Comparison of ENCODE assay signal across 8 cellular contexts in the genomic region with DNA sequence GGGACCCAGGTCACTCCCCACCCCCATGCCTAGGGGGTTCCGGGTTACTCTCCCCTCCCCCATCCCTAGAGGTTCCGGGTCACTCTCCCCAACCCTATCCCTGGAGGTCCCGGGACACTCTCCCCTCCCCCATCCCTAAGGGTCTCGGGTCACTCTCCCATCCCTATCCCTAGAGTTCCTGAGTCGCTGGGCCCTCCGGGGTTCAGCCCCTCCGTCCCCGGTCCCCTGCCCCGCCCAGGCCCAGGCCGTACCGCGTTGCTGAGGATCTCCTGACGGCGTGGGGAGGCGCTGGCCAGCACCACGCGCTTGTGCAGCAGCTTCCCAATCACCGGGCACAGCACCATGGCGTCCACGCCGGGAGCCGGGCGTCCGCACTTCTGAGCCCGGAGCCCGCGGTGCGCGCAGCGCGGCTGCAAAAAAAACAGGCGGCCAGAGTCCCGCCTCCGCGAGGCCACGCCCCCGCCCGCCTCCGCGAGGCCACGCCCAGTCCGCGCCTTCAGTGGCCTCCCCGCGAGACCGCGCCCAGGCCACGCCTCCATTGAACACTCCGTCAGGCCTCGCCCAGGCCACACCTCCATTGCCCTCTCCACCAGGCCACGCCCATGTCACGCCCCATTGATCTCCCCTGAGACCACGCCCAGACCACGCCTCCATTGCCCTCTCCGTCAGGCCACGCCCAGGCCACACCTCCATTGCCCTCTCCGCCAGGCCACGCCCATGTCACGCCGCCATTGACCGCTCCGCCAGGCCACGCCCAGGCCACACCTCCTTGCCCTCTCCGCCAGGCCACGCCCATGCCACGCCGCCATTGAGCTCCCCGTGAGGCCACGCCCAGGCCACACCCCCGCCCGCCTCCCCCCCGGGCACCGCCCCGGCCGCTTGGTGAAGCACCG. TPM values are rescaled to one million over a fixed set of nuclear protein-coding genes. Genes with fewer than 3 reads are reported as not detected.
DNase-seq lines count a peak whose midpoint lies in the region; ATAC-seq lines count a peak whose summit lies in the region.

Gene ASMTL (minus strand): TSS at position 413 of the 893 bp plus-strand sequence. CDS start 69 bp downstream, at position 344.

- H3K27me3 ChIP-seq in CD4-positive, CD25-positive, alpha-beta regulatory T cell (ENCODE audit: control insufficient read depth, insufficient read depth, low read length) = no peaks in the 10 kb centered on the region
- H3K27me3 ChIP-seq in esophagus (ENCODE audit: control insufficient read depth in 1 of 2, insufficient read depth in 2 of 2, low read length in 2 of 2) = no peaks in the 10 kb centered on the region

- peaks cover 29% of the 10 kb centered on the region for H3K4me1 ChIP-seq in CD4-positive, CD25-positive, alpha-beta regulatory T cell (ENCODE audit: control insufficient read depth, insufficient read depth, low read length, poor library complexity, severe bottlenecking)
- peaks cover 0 to 3% of the 10 kb centered on the region in 2 donors for H3K4me1 ChIP-seq in esophagus (ENCODE audit: control insufficient read depth in 2 of 2, insufficient read depth in 2 of 2, low read length in 1 of 2)

- no peaks in the 10 kb centered on the region for H3K36me3 ChIP-seq in CD4-positive, CD25-positive, alpha-beta regulatory T cell (ENCODE audit: control insufficient read depth, insufficient read depth, low read length)
- H3K36me3 ChIP-seq in esophagus (ENCODE audit: control insufficient read depth in 2 of 2, insufficient read depth in 2 of 2, low read length in 1 of 2) = no peaks in the 10 kb centered on the region

- H3K36me3 Mint-ChIP-seq in CD4-positive, CD25-positive, alpha-beta regulatory T cell = peaks cover 14% of the 10 kb centered on the region
- H3K36me3 Mint-ChIP-seq in naive B cell = peaks cover 8 to 15% of the 10 kb centered on the region in 2 donors
- H3K36me3 Mint-ChIP-seq in stimulated activated naive B cell treated with anti-CD40 and anti-IgM and Interleukin-4, amounts not matched to agents 10 μg/mL and 1 μg/mL and 100 μg/mL, for 72 hours = peaks cover 24 to 25% of the 10 kb centered on the region in 2 donors

- whole genome bisulfite sequencing in esophagus, 2 donors = 0 to 1% methylated on average over 72 to 76 of the region's 76 CpGs

- peaks cover 0 to 8% (median 4%) of the 10 kb centered on the region in 7 donors for H3K9me3 Mint-ChIP-seq in CD4-positive, CD25-positive, alpha-beta regulatory T cell
- peaks cover 5 to 14% (median 10%) of the 10 kb centered on the region in 7 donors for H3K9me3 Mint-ChIP-seq in naive B cell
- peaks cover 19 to 23% of the 10 kb centered on the region in 2 donors for H3K9me3 Mint-ChIP-seq in stimulated activated naive B cell treated with anti-CD40 and anti-IgM and Interleukin-4, amounts not matched to agents 10 μg/mL and 1 μg/mL and 100 μg/mL, for 72 hours

- H3K27ac ChIP-seq in CD4-positive, CD25-positive, alpha-beta regulatory T cell (ENCODE audit: insufficient read depth, low read length, poor library complexity, severe bottlenecking) = peak within 1 kb of the TSS; percentile 97
- H3K27ac ChIP-seq in esophagus (ENCODE audit: low read depth in 2 of 2, low read length in 1 of 2) = peak within 1 kb of the TSS; percentile 88 to 99

- peak; percentile 80 to 83 for ATAC-seq in CD4-positive, CD25-positive, alpha-beta regulatory T cell (ENCODE audit: low read depth in 2 of 2)
- ATAC-seq in GM21423 (IDR thresholded peaks at IDR 0.05; ENCODE audit: unreplicated experiment) (peak; percentile 75), naive B cell (ENCODE audit: low read depth in 2 of 2) (peak; percentile 67 to 73)
- ATAC-seq in stimulated activated naive B cell treated with anti-CD40 and anti-IgM and Interleukin-4, amounts not matched to agents 10 μg/mL and 1 μg/mL and 100 μg/mL, for 72 hours (replicated peaks) = peak; percentile 74 to 86

- DNase-seq in CD4-positive, CD25-positive, alpha-beta regulatory T cell = peak; percentile 97 to 100 (median 100)
- peak; percentile 61 for DNase-seq in HuH-7.5 (ENCODE audit: low spot score)
- peak; percentile 100 for DNase-seq in activated CD8-positive, alpha-beta memory T cell treated with anti-CD3 and anti-CD28 coated beads, Interleukin-2, amount 50 U/mL, for 24 hours (ENCODE audit: extremely low read depth)
- peak; percentile 100 for DNase-seq in naive B cell
- DNase-seq in stimulated activated naive B cell treated with anti-CD40 and anti-IgM and Interleukin-4, amounts not matched to agents 10 μg/mL and 1 μg/mL and 100 μg/mL, for 72 hours = peak; percentile 100
- DNase-seq in NCI-H446 (lab: John Stamatoyannopoulos, UW) = no peak

- no peaks in the 10 kb centered on the region for H3K9me3 ChIP-seq in CD4-positive, CD25-positive, alpha-beta regulatory T cell (ENCODE audit: control insufficient read depth in 2 of 2, low read length in 2 of 2)
- peaks cover 0 to 3% of the 10 kb centered on the region in 2 donors for H3K9me3 ChIP-seq in esophagus (ENCODE audit: control insufficient read depth in 2 of 2, insufficient read depth in 1 of 2, low read depth in 1 of 2, low read length in 1 of 2)

- peak within 1 kb of the TSS; percentile 82 to 95 (median 91) for H3K27ac Mint-ChIP-seq in CD4-positive, CD25-positive, alpha-beta regulatory T cell
- peak within 1 kb of the TSS; percentile 82 to 98 (median 97) for H3K27ac Mint-ChIP-seq in naive B cell
- peak within 1 kb of the TSS; percentile 98 for H3K27ac Mint-ChIP-seq in stimulated activated naive B cell treated with anti-CD40 and anti-IgM and Interleukin-4, amounts not matched to agents 10 μg/mL and 1 μg/mL and 100 μg/mL, for 72 hours

- peak within 1 kb of the TSS; percentile 89 to 94 (median 92) for H3K4me3 Mint-ChIP-seq in CD4-positive, CD25-positive, alpha-beta regulatory T cell
- peak within 1 kb of the TSS; percentile 76 to 98 (median 91) for H3K4me3 Mint-ChIP-seq in naive B cell
- peak within 1 kb of the TSS; percentile 87 to 89 for H3K4me3 Mint-ChIP-seq in stimulated activated naive B cell treated with anti-CD40 and anti-IgM and Interleukin-4, amounts not matched to agents 10 μg/mL and 1 μg/mL and 100 μg/mL, for 72 hours

- H3K4me3 ChIP-seq in CD4-positive, CD25-positive, alpha-beta regulatory T cell (ENCODE audit: low read depth, low read length) = peak within 1 kb of the TSS; percentile 63
- H3K4me3 ChIP-seq in esophagus (ENCODE audit: low read depth in 1 of 2, low read length in 2 of 2) = peak within 1 kb of the TSS; percentile 66 to 76

- peaks cover 0 to 40% (median 11%) of the 10 kb centered on the region in 4 donors for H3K4me1 Mint-ChIP-seq in CD4-positive, CD25-positive, alpha-beta regulatory T cell
- H3K4me1 Mint-ChIP-seq in naive B cell = peaks cover 34 to 42% (median 38%) of the 10 kb centered on the region in 3 donors
- peaks cover 38 to 60% of the 10 kb centered on the region in 2 donors for H3K4me1 Mint-ChIP-seq in stimulated activated naive B cell treated with anti-CD40 and anti-IgM and Interleukin-4, amounts not matched to agents 10 μg/mL and 1 μg/mL and 100 μg/mL, for 72 hours

- H3K27me3 Mint-ChIP-seq in CD4-positive, CD25-positive, alpha-beta regulatory T cell = no peaks in the 10 kb centered on the region
- no peaks in the 10 kb centered on the region for H3K27me3 Mint-ChIP-seq in naive B cell
- no peaks in the 10 kb centered on the region for H3K27me3 Mint-ChIP-seq in stimulated activated naive B cell treated with anti-CD40 and anti-IgM and Interleukin-4, amounts not matched to agents 10 μg/mL and 1 μg/mL and 100 μg/mL, for 72 hours

RNA-seq across cellular contexts. Expression of gene ASMTL, which starts in this region (rescaled TPM):
- 47.7 TPM for total RNA-seq in CD4-positive, CD25-positive, alpha-beta regulatory T cell
- polyA plus RNA-seq in CD4-positive, CD25-positive, alpha-beta regulatory T cell = 10 to 100 TPM; 32.1 to 50.1 (median 41.0) TPM
- 10 to 100 TPM in 1 of 2 donors, 1 to 10 TPM in 1; 8.5 to 13.6 TPM for polyA plus RNA-seq in esophagus
- 10 to 100 TPM; 49.2 to 66.0 (median 57.7) TPM for polyA plus RNA-seq in naive B cell (ENCODE audit: low read depth in 6 of 6)

Comparison
In these comparisons a context has a peak if more than half of its experiments do, and no peak if none do; other contexts are left out.
1. DNase-seq: peak in CD4-positive, CD25-positive, alpha-beta regulatory T cell (3 of 3), HuH-7.5 (single experiment), activated CD8-positive, alpha-beta memory T cell treated with anti-CD3 and anti-CD28 coated beads, Interleukin-2, amount 50 U/mL, for 24 hours (single experiment), naive B cell (single experiment) and stimulated activated naive B cell treated with anti-CD40 and anti-IgM and Interleukin-4, amounts not matched to agents 10 μg/mL and 1 μg/mL and 100 μg/mL, for 72 hours (single experiment); none in NCI-H446 (0 of 2).
2. Peak in every context shown above with its lines, with median percentiles within 50 percentile points of each other: ATAC-seq, H3K27ac Mint-ChIP-seq and H3K4me3 Mint-ChIP-seq.